Comparison of ENCODE assay signal across 9 cellular contexts in the genomic region with DNA sequence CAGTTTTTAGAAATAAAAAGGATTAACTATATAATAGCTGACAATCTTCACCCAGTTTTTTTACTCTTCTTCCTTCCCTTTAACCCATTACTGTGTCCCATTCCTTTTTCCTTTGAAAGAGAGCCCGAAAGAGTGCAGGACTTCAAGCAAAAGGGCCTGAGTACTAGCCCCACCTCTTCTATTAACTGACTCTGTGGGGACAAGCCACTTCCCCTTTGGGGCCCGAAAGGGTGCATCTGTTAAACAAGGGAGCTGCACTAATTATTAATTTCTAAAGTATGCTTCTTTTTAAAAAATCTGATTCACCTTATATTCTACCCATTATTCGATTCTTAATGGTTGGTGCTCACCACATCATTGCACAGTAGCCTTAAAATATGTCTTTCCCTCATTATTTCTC. TPM values are rescaled to one million over a fixed set of nuclear protein-coding genes. Genes with fewer than 3 reads are reported as not detected.
DNase-seq lines count a peak whose midpoint lies in the region; ATAC-seq and TF ChIP-seq lines count a peak whose summit lies in the region.
"Had no signal": no experiment of that assay in that cellular context is flagged by ENCODE, and none has a peak within 500 bp of the region (broad histone marks: within the 10 kb centered on the region; RNA-seq: fewer than 3 reads in every experiment).

No MANE protein-coding gene starts in this region.

- H3K4me2 ChIP-seq in neural cell (ENCODE audit: low read length) = peak overlapping the region; percentile 81

- H2AFZ ChIP-seq in neural cell (ENCODE audit: low read depth, low read length) = no peak overlapping the region

- intact Hi-C loops in prostate gland (cut with DNase I) (loop anchor here (5.0 kb wide), 1 partner anchor 70 kb away; no protein-coding TSS in a partner anchor), left colon (cut with DNase I, micrococcal nuclease) (no loop called here)

- ATAC-seq in HG02938 (IDR thresholded peaks at IDR 0.05; ENCODE audit: unreplicated experiment) (peak; percentile 37), WTC11 (no peak), HG03025 (IDR thresholded peaks at IDR 0.05; ENCODE audit: low FRiP score, unreplicated experiment) (no peak), left colon (no peak)
- ATAC-seq: HCT116 had no signal

- H3K27ac ChIP-seq in neural cell (ENCODE audit: low read length) (no peak overlapping the region), prostate gland (no peak overlapping the region), caudate nucleus (ENCODE audit: low read depth, low read length) (no peak overlapping the region)

- in situ Hi-C loops in GM13977 (cut with MboI; ENCODE audit: low pct_unique_long_range_greater_than_20kb, low sequenced_read_pairs, unreplicated experiment) = no loop called here

- peaks cover 60% of the 10 kb centered on the region for H3K79me2 ChIP-seq in neural cell (replicated peaks; ENCODE audit: insufficient read depth, low read length)

- peaks cover 3% of the 10 kb centered on the region for H3K4me1 ChIP-seq in prostate gland (replicated peaks)

- H3F3A ChIP-seq in neural cell (ENCODE audit: insufficient read depth, low read length, poor library complexity, severe bottlenecking) = peaks cover 5% of the 10 kb centered on the region

- H3K4me3 ChIP-seq in neural cell (ENCODE audit: low read length) (peak overlapping the region; percentile 89), prostate gland (no peak overlapping the region)

- no peak overlapping the region for H3K9ac ChIP-seq in neural cell (ENCODE audit: low read length)

- H3K36me3 Mint-ChIP-seq in WTC11 = no peaks in the 10 kb centered on the region

- H3K9me3 ChIP-seq in neural cell (ENCODE audit: low read length) (no peaks in the 10 kb centered on the region), prostate gland (no peaks in the 10 kb centered on the region)

- 71% methylated on average over 3 of the region's 3 CpGs for WGBS in prostate gland

- POLR2A ChIA-PET in WTC11 (lab: Charles Lee) = no interaction called here

- H3K27me3 Mint-ChIP-seq in WTC11 (ENCODE audit: low read depth) = peaks cover 3% of the 10 kb centered on the region; the same call in 1 of the 2 replicates

- H3K27ac Mint-ChIP-seq in WTC11 = no peak overlapping the region

- no peaks in the 10 kb centered on the region for H3K9me2 ChIP-seq in neural cell (ENCODE audit: insufficient read depth, low read length)

- no peak for TF ChIP-seq RAD21 in neural cell (conservative IDR thresholded peaks at IDR 0.05)

- CTCF ChIA-PET in WTC11 (lab: Charles Lee) = interaction anchor here (1.8 kb wide), 1 partner anchor 68 kb away, joined by 7 read pairs; no protein-coding TSS in a partner anchor

- H3K9me3 Mint-ChIP-seq in WTC11 = no peaks in the 10 kb centered on the region

- DNase-seq in GM13977 (ENCODE audit: low spot score) (peak; percentile 57), WTC11 (ENCODE audit: low spot score) (no peak), prostate gland (ENCODE audit: low spot score) (no peak), caudate nucleus (lab: John Stamatoyannopoulos, UW) (no peak), left colon (no peak)

- H3K36me3 ChIP-seq in neural cell (ENCODE audit: insufficient read depth, low read length) (no peaks in the 10 kb centered on the region), prostate gland (no peaks in the 10 kb centered on the region)

- TF ChIP-seq POLR2A in prostate gland (IDR thresholded peaks at IDR 0.05) = no peak

- H4K20me1 ChIP-seq in neural cell (ENCODE audit: insufficient read depth) = no peaks in the 10 kb centered on the region

- peak overlapping the region; percentile 86 for H3K4me3 Mint-ChIP-seq in WTC11

- H3K27me3 ChIP-seq in neural cell (ENCODE audit: insufficient read depth, low read depth, low read length) (no peaks in the 10 kb centered on the region), prostate gland (replicated peaks; ENCODE audit: insufficient read depth) (no peaks in the 10 kb centered on the region)

- TF ChIP-seq EP300 in neural cell (conservative IDR thresholded peaks at IDR 0.05; ENCODE audit: poor library complexity, severe bottlenecking) = no peak

- H3K4me1 Mint-ChIP-seq in WTC11 = peaks cover 64% of the 10 kb centered on the region

- TF ChIP-seq CTCF in GM13977 (IDR thresholded peaks at IDR 0.05; ENCODE audit: extremely low read depth, insufficient read depth, missing control alignments) = no peak
- TF ChIP-seq CTCF in WTC11 (IDR thresholded peaks at IDR 0.05) = no peak
- no peak for TF ChIP-seq CTCF in neural cell (IDR thresholded peaks at IDR 0.05; ENCODE audit: poor library complexity, severe bottlenecking)
- TF ChIP-seq CTCF in prostate gland (IDR thresholded peaks at IDR 0.05) = no peak

TF ChIP-seq in WTC11, 78 proteins besides CTCF, POLR2A, EP300 and RAD21:
- TF ChIP-seq IRF2 (CRISPR knock-in tag; IDR thresholded peaks at IDR 0.05; ENCODE audit: borderline replicate concordance, low read depth) (no peak), TP53 (CRISPR knock-in tag; IDR thresholded peaks at IDR 0.05) (no peak), ATF1 (CRISPR knock-in tag; IDR thresholded peaks at IDR 0.05) (no peak), GRHL2 (CRISPR knock-in tag; IDR thresholded peaks at IDR 0.05; ENCODE audit: insufficient replicate concordance, severe bottlenecking) (no peak)
- TF ChIP-seq, protein P1, sequence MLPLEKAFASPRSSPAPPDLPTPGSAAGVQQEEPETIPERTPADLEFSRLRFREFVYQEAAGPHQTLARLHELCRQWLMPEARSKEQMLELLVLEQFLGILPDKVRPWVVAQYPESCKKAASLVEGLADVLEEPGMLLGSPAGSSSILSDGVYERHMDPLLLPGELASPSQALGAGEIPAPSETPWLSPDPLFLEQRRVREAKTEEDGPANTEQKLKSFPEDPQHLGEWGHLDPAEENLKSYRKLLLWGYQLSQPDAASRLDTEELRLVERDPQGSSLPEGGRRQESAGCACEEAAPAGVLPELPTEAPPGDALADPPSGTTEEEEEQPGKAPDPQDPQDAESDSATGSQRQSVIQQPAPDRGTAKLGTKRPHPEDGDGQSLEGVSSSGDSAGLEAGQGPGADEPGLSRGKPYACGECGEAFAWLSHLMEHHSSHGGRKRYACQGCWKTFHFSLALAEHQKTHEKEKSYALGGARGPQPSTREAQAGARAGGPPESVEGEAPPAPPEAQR (CRISPR knock-in tag; IDR thresholded peaks at IDR 0.05) = no peak
- TF ChIP-seq, protein P2, sequence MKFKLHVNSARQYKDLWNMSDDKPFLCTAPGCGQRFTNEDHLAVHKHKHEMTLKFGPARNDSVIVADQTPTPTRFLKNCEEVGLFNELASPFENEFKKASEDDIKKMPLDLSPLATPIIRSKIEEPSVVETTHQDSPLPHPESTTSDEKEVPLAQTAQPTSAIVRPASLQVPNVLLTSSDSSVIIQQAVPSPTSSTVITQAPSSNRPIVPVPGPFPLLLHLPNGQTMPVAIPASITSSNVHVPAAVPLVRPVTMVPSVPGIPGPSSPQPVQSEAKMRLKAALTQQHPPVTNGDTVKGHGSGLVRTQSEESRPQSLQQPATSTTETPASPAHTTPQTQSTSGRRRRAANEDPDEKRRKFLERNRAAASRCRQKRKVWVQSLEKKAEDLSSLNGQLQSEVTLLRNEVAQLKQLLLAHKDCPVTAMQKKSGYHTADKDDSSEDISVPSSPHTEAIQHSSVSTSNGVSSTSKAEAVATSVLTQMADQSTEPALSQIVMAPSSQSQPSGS (CRISPR knock-in tag; IDR thresholded peaks at IDR 0.05; ENCODE audit: borderline replicate concordance, low read depth) = no peak

TF ChIP-seq in neural cell, 6 proteins besides CTCF, POLR2A, EP300 and RAD21:
- TF ChIP-seq SMC3 (conservative IDR thresholded peaks at IDR 0.05; ENCODE audit: poor library complexity) = no peak
- no peak for TF ChIP-seq MXI1 (conservative IDR thresholded peaks at IDR 0.05; ENCODE audit: poor library complexity, severe bottlenecking)
- TF ChIP-seq EZH2 (IDR thresholded peaks at IDR 0.05; ENCODE audit: borderline replicate concordance, insufficient read depth, low read length, poor library complexity, severe bottlenecking) = no peak
- TF ChIP-seq TAF1 (IDR thresholded peaks at IDR 0.05; ENCODE audit: low read depth) = no peak
- TF ChIP-seq, protein P3, sequence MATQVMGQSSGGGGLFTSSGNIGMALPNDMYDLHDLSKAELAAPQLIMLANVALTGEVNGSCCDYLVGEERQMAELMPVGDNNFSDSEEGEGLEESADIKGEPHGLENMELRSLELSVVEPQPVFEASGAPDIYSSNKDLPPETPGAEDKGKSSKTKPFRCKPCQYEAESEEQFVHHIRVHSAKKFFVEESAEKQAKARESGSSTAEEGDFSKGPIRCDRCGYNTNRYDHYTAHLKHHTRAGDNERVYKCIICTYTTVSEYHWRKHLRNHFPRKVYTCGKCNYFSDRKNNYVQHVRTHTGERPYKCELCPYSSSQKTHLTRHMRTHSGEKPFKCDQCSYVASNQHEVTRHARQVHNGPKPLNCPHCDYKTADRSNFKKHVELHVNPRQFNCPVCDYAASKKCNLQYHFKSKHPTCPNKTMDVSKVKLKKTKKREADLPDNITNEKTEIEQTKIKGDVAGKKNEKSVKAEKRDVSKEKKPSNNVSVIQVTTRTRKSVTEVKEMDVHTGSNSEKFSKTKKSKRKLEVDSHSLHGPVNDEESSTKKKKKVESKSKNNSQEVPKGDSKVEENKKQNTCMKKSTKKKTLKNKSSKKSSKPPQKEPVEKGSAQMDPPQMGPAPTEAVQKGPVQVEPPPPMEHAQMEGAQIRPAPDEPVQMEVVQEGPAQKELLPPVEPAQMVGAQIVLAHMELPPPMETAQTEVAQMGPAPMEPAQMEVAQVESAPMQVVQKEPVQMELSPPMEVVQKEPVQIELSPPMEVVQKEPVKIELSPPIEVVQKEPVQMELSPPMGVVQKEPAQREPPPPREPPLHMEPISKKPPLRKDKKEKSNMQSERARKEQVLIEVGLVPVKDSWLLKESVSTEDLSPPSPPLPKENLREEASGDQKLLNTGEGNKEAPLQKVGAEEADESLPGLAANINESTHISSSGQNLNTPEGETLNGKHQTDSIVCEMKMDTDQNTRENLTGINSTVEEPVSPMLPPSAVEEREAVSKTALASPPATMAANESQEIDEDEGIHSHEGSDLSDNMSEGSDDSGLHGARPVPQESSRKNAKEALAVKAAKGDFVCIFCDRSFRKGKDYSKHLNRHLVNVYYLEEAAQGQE (IDR thresholded peaks at IDR 0.05; ENCODE audit: borderline replicate concordance) = no peak
- TF ChIP-seq POLR2AphosphoS5 (IDR thresholded peaks at IDR 0.05) = no peak

RNA-seq across cellular contexts. Expression of gene USP24, which starts 3.3 kb away (rescaled TPM):
- total RNA-seq in WTC11 (2021) = 35.4 to 40.9 TPM (median 37.2 TPM) in 3 replicates
- 29.5 and 32.5 TPM in 2 replicates for polyA plus RNA-seq in neural cell
- polyA minus RNA-seq in neural cell = 107 and 121 TPM in 2 replicates
- 10 to 100 TPM; 29.7 to 44.6 TPM for total RNA-seq in prostate gland
- total RNA-seq in left colon = 10 to 100 TPM; 33.5 to 35.2 TPM
